8 cellular contexts compared by ENCODE assay signal in genomic region chr1:221740941-221741363, GRCh38.
A peak's percentile ranks its signal among the peaks of the same experiment; 100 is the strongest.
DNase-seq lines count a peak whose midpoint lies in the region; ATAC-seq and TF ChIP-seq lines count a peak whose summit lies in the region.

No MANE protein-coding gene starts in this region.

- H3K36me3 ChIP-seq in SU-DHL-6 (ENCODE audit: low read length) = 0 out of 2 replicates have a peak, but pooled peaks cover 3% of the 10 kb centered on the region

- no peaks in the 10 kb centered on the region for H3K9me2 ChIP-seq in SU-DHL-6 (replicated peaks; ENCODE audit: insufficient read depth, low read length)

- ATAC-seq in HG03432 (IDR thresholded peaks at IDR 0.05; ENCODE audit: unreplicated experiment) (no peak), HG02885 (IDR thresholded peaks at IDR 0.05; ENCODE audit: poor library complexity, unreplicated experiment) (no peak)

- DNase-seq in DMS 273 (lab: John Stamatoyannopoulos, UW; ENCODE audit: unreplicated experiment) = peak; percentile 70
- DNase-seq in DMS 273 treated with DMSO at 0.1 percent for 48 hours (lab: John Stamatoyannopoulos, UW) = no peak
- peak; percentile 30 for DNase-seq in epithelial cell of esophagus (ENCODE audit: low read depth)
- peak; percentile 46 for DNase-seq in pons (ENCODE audit: low spot score)
- no peak for DNase-seq in NOMO-1 treated with dmso at 0.1 percent for 144 hours (lab: John Stamatoyannopoulos, UW; ENCODE audit: unreplicated experiment)

- no peaks in the 10 kb centered on the region for H3K27me3 ChIP-seq in SU-DHL-6 (ENCODE audit: low read length)

- H2AFZ ChIP-seq in SU-DHL-6 (ENCODE audit: low read depth, low read length, severe bottlenecking) = peak overlapping the region; percentile 95

- TF ChIP-seq CTCF in SU-DHL-6 (IDR thresholded peaks at IDR 0.05; ENCODE audit: insufficient read depth, low read length, poor library complexity, severe bottlenecking) (no peak), epithelial cell of esophagus (IDR thresholded peaks at IDR 0.05; ENCODE audit: insufficient read depth, low read depth, low read length, missing control alignments) (no peak)

- H3K4me2 ChIP-seq in SU-DHL-6 (ENCODE audit: low read depth, low read length, poor library complexity, severe bottlenecking) = peak overlapping the region; percentile 78

- H3K79me2 ChIP-seq in SU-DHL-6 (ENCODE audit: insufficient read depth, low read length) = no peaks in the 10 kb centered on the region

- H4K20me1 ChIP-seq in SU-DHL-6 (ENCODE audit: low read depth, low read length) = no peaks in the 10 kb centered on the region

- no peaks in the 10 kb centered on the region for H3F3A ChIP-seq in SU-DHL-6 (ENCODE audit: insufficient read depth)

- H3K4me3 ChIP-seq in SU-DHL-6 (ENCODE audit: insufficient read depth, low read length, poor library complexity, severe bottlenecking) (peak overlapping the region; percentile 93), epithelial cell of esophagus (ENCODE audit: low read length) (peak overlapping the region; percentile 96)

- no peak overlapping the region for H3K27ac ChIP-seq in SU-DHL-6 (ENCODE audit: low read depth, low read length)

- H3K9ac ChIP-seq in SU-DHL-6 (ENCODE audit: low read length) = peak overlapping the region; percentile 63

- no peaks in the 10 kb centered on the region for H3K9me3 ChIP-seq in SU-DHL-6 (ENCODE audit: insufficient read depth, low read length)

Comparison
In these comparisons a context has a peak if more than half of its experiments do, and no peak if none do; other contexts are left out.
1. DNase-seq: peak in DMS 273 (single experiment), epithelial cell of esophagus (single experiment) and pons (single experiment); none in DMS 273 treated with DMSO at 0.1 percent for 48 hours (single experiment) and NOMO-1 treated with dmso at 0.1 percent for 144 hours (single experiment).